ENCODE assay signal across 18 cellular contexts in the genomic region with DNA sequence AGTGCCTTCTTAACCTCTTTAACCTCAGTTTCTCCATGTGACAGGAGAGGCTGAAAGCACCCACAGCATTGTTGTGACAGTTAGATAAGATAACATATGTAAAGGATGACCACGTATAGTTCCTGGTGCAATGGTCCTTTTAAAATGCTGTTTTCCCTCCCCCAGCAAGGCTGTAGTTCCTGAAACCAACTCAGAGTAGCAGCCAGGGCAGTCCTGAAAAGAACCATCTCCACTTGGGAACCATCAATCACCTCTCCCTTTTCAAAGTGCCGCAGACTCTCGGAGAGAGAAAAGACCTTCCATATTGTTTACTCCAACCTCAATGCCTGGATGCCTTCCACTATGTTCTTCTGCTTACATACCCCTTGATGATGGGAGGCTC.
A peak's percentile ranks its signal among the peaks of the same experiment; 100 is the strongest.
DNase-seq lines count a peak whose midpoint lies in the region; ATAC-seq, FAIRE-seq and TF ChIP-seq lines count a peak whose summit lies in the region.
"Had no signal": no experiment of that assay in that cellular context is flagged by ENCODE, and none has a peak within 500 bp of the region (broad histone marks: within the 10 kb centered on the region; RNA-seq: fewer than 3 reads in every experiment).

No MANE protein-coding gene starts in this region.

- no peak for TF ChIP-seq RAD21 in H1 (IDR thresholded peaks at IDR 0.05 in 1 of 2, conservative IDR thresholded peaks at IDR 0.05 in 1 of 2; ENCODE audit: low read depth in 2 of 2, low read length in 2 of 2)

- H3K79me2 ChIP-seq in H1 (ENCODE audit: control insufficient read depth in 1 of 2, insufficient read depth in 2 of 2, low read length in 2 of 2), result no peaks in the 10 kb centered on the region

- no peaks in the 10 kb centered on the region for H3K23me2 ChIP-seq in H1 (ENCODE audit: low read depth, low read length)

- H2BK5ac ChIP-seq in H1 (ENCODE audit: low read depth, low read length), result no peak overlapping the region

- H3K4me1 Mint-ChIP-seq in nephron, result peaks cover 49% of the 10 kb centered on the region
- H3K4me1 Mint-ChIP-seq: IgD-negative memory B cell had no signal

- DNase-seq in SK-N-DZ (ENCODE audit: low spot score) (peak; percentile 95), H1 (ENCODE audit: low read depth in 1 of 2, low spot score in 2 of 2) (peak in 1 of 2 experiments; percentile 24), glomerular visceral epithelial cell (ENCODE audit: extremely low spot score) (no peak), left ventricle myocardium superior (no peak)
- no peak for DNase-seq in activated naive CD4-positive, alpha-beta T cell treated with anti-CD3 and anti-CD28 coated beads, Interleukin-2, amount 50 U/mL, for 16 hours
- DNase-seq: BE2C, COR-L47, DND-41, GDM1 had no signal

- no peak overlapping the region for H3K4me3 ChIP-seq in H1 (ENCODE audit: extremely low read depth in 1 of 4, insufficient read depth in 2 of 4, low read depth in 3 of 4, low read length in 4 of 4)
- H3K4me3 ChIP-seq: GM23248, HAP-1 had no signal

- CTCF ChIA-PET in H1 (lab: Charles Lee; ENCODE audit: partially characterized antibody), result interaction anchor here (0.7 to 4.6 kb wide), 13 partner anchors 9 to 754 kb away, joined by 3 to 29 read pairs (median 5); no protein-coding TSS in a partner anchor

- H3K79me1 ChIP-seq in H1 (ENCODE audit: low read depth, low read length), result no peaks in the 10 kb centered on the region

- peaks cover 3% of the 10 kb centered on the region for H3K9me3 Mint-ChIP-seq in nephron

- H3K4me3 Mint-ChIP-seq in nephron, result no peak overlapping the region
- H3K4me3 Mint-ChIP-seq: CD8-positive, alpha-beta T cell had no signal

- H3K4me2 ChIP-seq in H1 (ENCODE audit: insufficient read depth in 1 of 2, low read depth in 2 of 2, low read length in 2 of 2), result no peak overlapping the region

- no peak overlapping the region for H3K9ac ChIP-seq in H1 (replicated peaks in 1 of 4; ENCODE audit: extremely low read depth in 1 of 4, low read depth in 3 of 4, low read length in 3 of 4)
- H3K9ac ChIP-seq: GM23248 had no signal

- H3K36me3 ChIP-seq in H1 (ENCODE audit: control insufficient read depth in 2 of 4, insufficient read depth in 4 of 4, low read length in 3 of 4), result no peaks in the 10 kb centered on the region
- H3K36me3 ChIP-seq: BE2C, HAP-1 had no signal

- no peak overlapping the region for H2BK120ac ChIP-seq in H1 (replicated peaks; ENCODE audit: low read depth, low read length)

- H3K27ac ChIP-seq in H1 (ENCODE audit: low read depth, low read length), result no peak overlapping the region
- H3K27ac ChIP-seq: C4-2B, GM23248 had no signal

- no peak overlapping the region for H3K56ac ChIP-seq in H1 (replicated peaks; ENCODE audit: insufficient read length, low read depth, low read length)

- 0 out of 4 replicates have a peak, but pooled peaks cover 0 to 3% of the 10 kb centered on the region in 2 experiments for H3K9me3 ChIP-seq in H1 (ENCODE audit: insufficient read depth in 2 of 2, low read depth in 1 of 2, low read length in 1 of 2)
- H3K9me3 ChIP-seq: BE2C, HAP-1 had no signal

- no peak for FAIRE-seq in H1 (lab: Jason Lieb, UNC)
- FAIRE-seq: A204.1, GM12892 had no signal

- no peak overlapping the region for H4K8ac ChIP-seq in H1 (ENCODE audit: extremely low read depth, insufficient read depth, low read length)

- no peak for TF ChIP-seq POLR2A in H1 (IDR thresholded peaks at IDR 0.05; ENCODE audit: control extremely low read depth in 1 of 2, low read depth in 2 of 2, low read length in 2 of 2)

- H2AK5ac ChIP-seq in H1 (ENCODE audit: low read depth, low read length), result no peak overlapping the region

- H3K27me3 ChIP-seq in H1 (replicated peaks in 1 of 4; ENCODE audit: control insufficient read depth in 3 of 4, extremely low read depth in 1 of 4, insufficient read depth in 3 of 4, low read length in 3 of 4), result no peaks in the 10 kb centered on the region
- H3K27me3 ChIP-seq: BE2C had no signal

- no peak overlapping the region for H4K91ac ChIP-seq in H1 (replicated peaks; ENCODE audit: insufficient read length, low read length)

- peak overlapping the region; percentile 32 to 54 (median 45) for H3K27ac Mint-ChIP-seq in nephron
- H3K27ac Mint-ChIP-seq: CD8-positive, alpha-beta T cell; IgD-negative memory B cell had no signal

- no peak for ATAC-seq in GM18498 (IDR thresholded peaks at IDR 0.05; ENCODE audit: unreplicated experiment)
- ATAC-seq in left ventricle myocardium superior, result no peak
- ATAC-seq: CD8-positive, alpha-beta T cell had no signal

- 0 out of 2 replicates have a peak overlapping the region, but pooled peaks have one; percentile 15 for H2BK20ac ChIP-seq in H1 (ENCODE audit: low read length)

- no peaks in the 10 kb centered on the region for H4K20me1 ChIP-seq in H1 (replicated peaks in 1 of 2; ENCODE audit: control insufficient read depth in 1 of 2, insufficient read depth in 2 of 2, low read length in 2 of 2)

- H3K23ac ChIP-seq in H1 (ENCODE audit: insufficient read length), result no peak overlapping the region

- peaks cover 11% of the 10 kb centered on the region for H3K27me3 Mint-ChIP-seq in nephron (ENCODE audit: low read depth)
- H3K27me3 Mint-ChIP-seq: IgD-negative memory B cell had no signal

- intact Hi-C loops in left ventricle myocardium superior (cut with micrococcal nuclease), result no loop called here

- POLR2A ChIA-PET in H1 (lab: Charles Lee; ENCODE audit: partially characterized antibody), result no interaction called here

- WGBS in H1 (ENCODE audit: extremely low coverage in 1 of 2, insufficient coverage in 1 of 2, insufficient read length in 1 of 2, insufficient replicate concordance in 2 of 2, low coverage in 1 of 2, low lambda C conversion rate in 2 of 2, missing lambda C conversion rate in 1 of 2), 2 experiments, result 88% methylated on average over 3 of the region's 3 CpGs; no CpG with 5 or more reads in 1 of the 2 experiments

- H3K4ac ChIP-seq in H1 (replicated peaks; ENCODE audit: insufficient read length, low read depth, low read length), result no peak overlapping the region

- no peak overlapping the region for H2AFZ ChIP-seq in H1 (ENCODE audit: low read length)
- H2AFZ ChIP-seq: GM23248 had no signal

- H3K14ac ChIP-seq in H1 (ENCODE audit: insufficient read length), result no peak overlapping the region

- no peak overlapping the region for H2BK12ac ChIP-seq in H1 (ENCODE audit: low read depth, low read length)

- no peak for TF ChIP-seq EP300 in H1 (IDR thresholded peaks at IDR 0.05; ENCODE audit: borderline replicate concordance in 1 of 2, low read depth in 2 of 2, low read length in 2 of 2)

- no peaks in the 10 kb centered on the region for H3K36me3 Mint-ChIP-seq in nephron (ENCODE audit: low read depth)
- H3K36me3 Mint-ChIP-seq: CD8-positive, alpha-beta T cell; IgD-negative memory B cell had no signal

- H3K4me1 ChIP-seq in H1 (replicated peaks in 1 of 4; ENCODE audit: control insufficient read depth in 3 of 4, insufficient read depth in 4 of 4, low read length in 3 of 4), result peaks cover 5 to 12% (median 10%) of the 10 kb centered on the region in 4 experiments
- H3K4me1 ChIP-seq: BE2C, HAP-1 had no signal

- TF ChIP-seq CTCF in H1 (IDR thresholded peaks at IDR 0.05; ENCODE audit: control extremely low read depth in 1 of 3, insufficient read depth in 1 of 3, low read depth in 1 of 3, low read length in 3 of 3), result no peak
- no peak for TF ChIP-seq CTCF in nephron (IDR thresholded peaks at IDR 0.05; ENCODE audit: unreplicated experiment in 3 of 3)

- H4K5ac ChIP-seq in H1 (ENCODE audit: insufficient read length, low read depth, low read length), result no peak overlapping the region

- H2BK15ac ChIP-seq in H1 (ENCODE audit: low read length), result no peak overlapping the region

- no peak overlapping the region for H3K18ac ChIP-seq in H1 (ENCODE audit: extremely low read depth, low read length)

TF ChIP-seq in H1, 55 proteins besides CTCF, POLR2A, EP300 and RAD21:
- no peak for TF ChIP-seq TCF12 (IDR thresholded peaks at IDR 0.05; ENCODE audit: low read depth, low read length)
- TF ChIP-seq CREB1 (IDR thresholded peaks at IDR 0.05), result no peak
- TF ChIP-seq EZH2 (IDR thresholded peaks at IDR 0.05; ENCODE audit: low read depth, low read length, severe bottlenecking), result no peak
- no peak for TF ChIP-seq JUN (IDR thresholded peaks at IDR 0.05; ENCODE audit: low read depth, low read length)
- TF ChIP-seq, protein P1, sequence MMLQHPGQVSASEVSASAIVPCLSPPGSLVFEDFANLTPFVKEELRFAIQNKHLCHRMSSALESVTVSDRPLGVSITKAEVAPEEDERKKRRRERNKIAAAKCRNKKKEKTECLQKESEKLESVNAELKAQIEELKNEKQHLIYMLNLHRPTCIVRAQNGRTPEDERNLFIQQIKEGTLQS (IDR thresholded peaks at IDR 0.05; ENCODE audit: insufficient read depth, low read depth, low read length), result no peak
- no peak for TF ChIP-seq KDM1A (IDR thresholded peaks at IDR 0.05; ENCODE audit: borderline replicate concordance, low read length)
- no peak for TF ChIP-seq EGR1 (IDR thresholded peaks at IDR 0.05; ENCODE audit: borderline replicate concordance, low read depth, low read length)
- no peak for TF ChIP-seq CHD1 (IDR thresholded peaks at IDR 0.05; ENCODE audit: low read depth, low read length)
- no peak for TF ChIP-seq PHF8 (conservative IDR thresholded peaks at IDR 0.05; ENCODE audit: low read depth, low read length)
- no peak for TF ChIP-seq RNF2 (IDR thresholded peaks at IDR 0.05; ENCODE audit: borderline replicate concordance, low read depth, low read length, missing control alignments, poor library complexity, severe bottlenecking)
- TF ChIP-seq KDM5A (IDR thresholded peaks at IDR 0.05; ENCODE audit: low read length), result no peak
- no peak for TF ChIP-seq CHD2 (IDR thresholded peaks at IDR 0.05; ENCODE audit: low read length)
- TF ChIP-seq GABPA (IDR thresholded peaks at IDR 0.05; ENCODE audit: borderline replicate concordance, insufficient read depth, low read length), result no peak
- TF ChIP-seq MAFK (IDR thresholded peaks at IDR 0.05; ENCODE audit: low read depth, low read length), result no peak
- no peak for TF ChIP-seq KDM4A (IDR thresholded peaks at IDR 0.05; ENCODE audit: low read depth, low read length, severe bottlenecking)
- TF ChIP-seq ZNF274 (IDR thresholded peaks at IDR 0.05; ENCODE audit: borderline replicate concordance, extremely low read depth, low read length), result no peak
- no peak for TF ChIP-seq TBP (IDR thresholded peaks at IDR 0.05; ENCODE audit: low read depth, low read length)
- TF ChIP-seq CBX5 (IDR thresholded peaks at IDR 0.05; ENCODE audit: low read depth, low read length), result no peak
- TF ChIP-seq SUZ12 (IDR thresholded peaks at IDR 0.05; ENCODE audit: low read length), result no peak
